In genomic region chr5:135327429-135328127, GRCh38 we compare ENCODE assay signal across 27 cellular contexts.
DNase-seq lines count a peak whose midpoint lies in the region; ATAC-seq and TF ChIP-seq lines count a peak whose summit lies in the region.
"Had no signal": no experiment of that assay in that cellular context is flagged by ENCODE, and none has a peak within 500 bp of the region (broad histone marks: within the 10 kb centered on the region; RNA-seq: fewer than 3 reads in every experiment).

No MANE protein-coding gene starts in this region.

- no peaks in the 10 kb centered on the region for H3K27me3 ChIP-seq in sigmoid colon
- H3K27me3 ChIP-seq: adrenal gland, heart right ventricle, suprapubic skin, upper lobe of left lung had no signal

- H3K4me1 ChIP-seq in sigmoid colon: peaks cover 0 to 3% (median 0%) of the 10 kb centered on the region in 4 donors
- H3K4me1 ChIP-seq: adrenal gland, heart right ventricle, left ventricle myocardium inferior, parathyroid adenoma, upper lobe of left lung had no signal

- H3K36me3 ChIP-seq in sigmoid colon: peaks cover 0 to 6% (median 0%) of the 10 kb centered on the region in 4 donors
- H3K36me3 ChIP-seq: adrenal gland had no signal

- no peaks in the 10 kb centered on the region for H3K9me3 ChIP-seq in sigmoid colon
- H3K9me3 ChIP-seq: adrenal gland, heart right ventricle, left ventricle myocardium inferior, suprapubic skin, upper lobe of left lung had no signal

- DNase-seq in NCI-H2029 (lab: John Stamatoyannopoulos, UW) (peak; percentile 8), NCI-H2029 treated with DMSO at 0.1 percent for 48 hours (lab: John Stamatoyannopoulos, UW) (no peak), LHCN-M2 (ENCODE audit: low read depth) (peak; percentile 62), sigmoid colon (peak; percentile 52)
- DNase-seq in activated effector memory CD4-positive, alpha-beta T cell treated with anti-CD3 and anti-CD28 coated beads, Interleukin-2, amount 50 U/mL, for 16 hours: peak; percentile 44
- DNase-seq in activated effector memory CD4-positive, alpha-beta T cell treated with Interleukin-2 at 50 U/mL for 16 hours: no peak
- DNase-seq: activated CD4-positive, alpha-beta T cell treated with anti-CD3 and anti-CD28 coated beads for 36 hours; adrenal gland; heart right ventricle; Kasumi-1; left ventricle myocardium inferior; mesenchymal stem cell; NCI-H1436; NCI-H2107; NCI-H510A treated with DMSO at 0.1 percent for 48 hours; retina; SIG-M5; stimulated activated naive CD4-positive, alpha-beta T cell treated with Interleukin-2 at 50 U/mL for 16 hours; T1000 had no signal

- TF ChIP-seq POLR2A in sigmoid colon (IDR thresholded peaks at IDR 0.05): no peak

- H3K27ac ChIP-seq in sigmoid colon: no peak overlapping the region
- H3K27ac ChIP-seq: adrenal gland, heart right ventricle, left ventricle myocardium inferior, parathyroid adenoma, suprapubic skin, upper lobe of left lung, VCaP had no signal

- TF ChIP-seq EP300 in sigmoid colon (IDR thresholded peaks at IDR 0.05): no peak

- no peak for ATAC-seq in GM18867 (IDR thresholded peaks at IDR 0.05; ENCODE audit: unreplicated experiment)
- ATAC-seq in GM18502 (IDR thresholded peaks at IDR 0.05; ENCODE audit: poor library complexity, unreplicated experiment): no peak
- ATAC-seq: activated CD4-positive, alpha-beta T cell treated with anti-CD3 and anti-CD28 coated beads for 36 hours; GM12878 had no signal

- intact Hi-C loops in sigmoid colon (cut with DNase I): no loop called here

- no peak overlapping the region for H3K4me3 ChIP-seq in sigmoid colon
- H3K4me3 ChIP-seq: adrenal gland, GM12878, heart right ventricle, left ventricle myocardium inferior, smooth muscle cell, suprapubic skin, upper lobe of left lung had no signal

- 91 to 93% methylated on average over 12 of the region's 12 CpGs for WGBS in sigmoid colon, 2 donors

- no peak for TF ChIP-seq CTCF in sigmoid colon (IDR thresholded peaks at IDR 0.05)

Comparison
In these comparisons a context has a peak if more than half of its experiments do, and no peak if none do; other contexts are left out.
1. DNase-seq: peak in NCI-H2029 (single experiment), activated effector memory CD4-positive, alpha-beta T cell treated with anti-CD3 and anti-CD28 coated beads, Interleukin-2, amount 50 U/mL, for 16 hours (single experiment), LHCN-M2 (single experiment) and sigmoid colon (single experiment); none in NCI-H2029 treated with DMSO at 0.1 percent for 48 hours (single experiment) and activated effector memory CD4-positive, alpha-beta T cell treated with Interleukin-2 at 50 U/mL for 16 hours (single experiment).